Comparison of ENCODE assay signal across 23 cellular contexts in genomic region chr4:7654550-7655266, GRCh38.
DNase-seq lines count a peak whose midpoint lies in the region; ATAC-seq and TF ChIP-seq lines count a peak whose summit lies in the region.
"Had no signal": no experiment of that assay in that cellular context is flagged by ENCODE, and none has a peak within 500 bp of the region (broad histone marks: within the 10 kb centered on the region; RNA-seq: fewer than 3 reads in every experiment).

No MANE protein-coding gene starts in this region.

- no peak overlapping the region for H4K5ac ChIP-seq in IMR-90 (ENCODE audit: low read depth, low read length)

- no peaks in the 10 kb centered on the region for H3K9me3 ChIP-seq in BLaER1
- H3K9me3 ChIP-seq in IMR-90 (ENCODE audit: control insufficient read depth, insufficient read depth, low read length), result no peaks in the 10 kb centered on the region
- H3K9me3 ChIP-seq: esophagus muscularis mucosa, left lung, pancreas, SK-N-SH had no signal

- no peak overlapping the region for H3K4ac ChIP-seq in IMR-90 (ENCODE audit: low read depth, low read length)

- H3K36me3 ChIP-seq in BLaER1 (no peaks in the 10 kb centered on the region), IMR-90 (ENCODE audit: control insufficient read depth, insufficient read depth, low read length) (no peaks in the 10 kb centered on the region)
- H3K36me3 ChIP-seq: esophagus muscularis mucosa, left lung, pancreas had no signal

- H3K27ac Mint-ChIP-seq in nephron progenitor cell, result peak overlapping the region; percentile 77
- H3K27ac Mint-ChIP-seq: T-helper 2 cell treated with Interferon-gamma antibody and Interleukin-4, amounts not matched to agents 5 μg/mL and 100 μg/mL, for 36 hours had no signal

- dilution Hi-C loops in IMR-90 (cut with HindIII; ENCODE audit: low sequenced_read_pairs, unreplicated experiment), result no loop called here

- H3K4me3 ChIP-seq in BLaER1, result no peak overlapping the region
- no peak overlapping the region for H3K4me3 ChIP-seq in IMR-90 (ENCODE audit: insufficient read depth, low read depth, low read length)
- H3K4me3 ChIP-seq: esophagus muscularis mucosa, GM23248, pancreas had no signal

- H4K91ac ChIP-seq in IMR-90 (ENCODE audit: insufficient read depth, low read depth, low read length), result no peak overlapping the region

- no peaks in the 10 kb centered on the region for H3K27me3 ChIP-seq in BLaER1
- H3K27me3 ChIP-seq in IMR-90 (ENCODE audit: control insufficient read depth, insufficient read depth, low read length), result no peaks in the 10 kb centered on the region; the same call in 1 of the 2 replicates
- H3K27me3 ChIP-seq: esophagus muscularis mucosa, pancreas had no signal

- 89% methylated on average over 5 of the region's 17 CpGs; no CpG with 5 or more reads in 1 of the 2 experiments for WGBS in IMR-90 (ENCODE audit: extremely low coverage in 2 of 2, insufficient read length in 1 of 2), 2 experiments

- H3K23ac ChIP-seq in IMR-90 (ENCODE audit: low read depth, low read length), result no peak overlapping the region

- BruUV-seq in IMR-90 (replicated peaks; lab: Mats Ljungman, UMichigan), result no TSS peak

- H3K79me1 ChIP-seq in IMR-90 (ENCODE audit: low read depth in 1 of 2, low read length in 2 of 2), result no peaks in the 10 kb centered on the region

- no peak overlapping the region for H4K8ac ChIP-seq in IMR-90 (ENCODE audit: low read depth in 2 of 2, low read length in 2 of 2)

- H2BK120ac ChIP-seq in IMR-90 (ENCODE audit: low read depth, low read length), result no peak overlapping the region

- peaks cover 6% of the 10 kb centered on the region for H3K27me3 Mint-ChIP-seq in nephron progenitor cell (ENCODE audit: low read depth, poor library complexity)

- no peak for TF ChIP-seq POLR2A in IMR-90 (IDR thresholded peaks at IDR 0.05; ENCODE audit: low read depth, low read length)

- H3K4me2 ChIP-seq in BLaER1 (peak overlapping the region; percentile 99), IMR-90 (ENCODE audit: low read depth, low read length) (no peak overlapping the region)

- H3K27ac ChIP-seq in BLaER1 (peak overlapping the region; percentile 87; the same call in 1 of the 2 replicates), IMR-90 (ENCODE audit: insufficient read depth, low read length) (no peak overlapping the region)
- H3K27ac ChIP-seq: C4-2B, esophagus muscularis mucosa, GM23248, pancreas, WERI-Rb-1 had no signal

- intact Hi-C loops in IMR-90 (cut with micrococcal nuclease), result no loop called here

- no peak overlapping the region for H2BK20ac ChIP-seq in IMR-90 (ENCODE audit: low read depth, low read length)

- no peaks in the 10 kb centered on the region for H3K9me3 Mint-ChIP-seq in nephron progenitor cell

- H2AK5ac ChIP-seq in IMR-90 (ENCODE audit: low read depth, low read length), result peak overlapping the region; percentile 20; the same call in 1 of the 2 replicates

- POLR2A ChIA-PET in IMR-90 (lab: Charles Lee; ENCODE audit: unreplicated experiment), result no interaction called here

- no peak overlapping the region for H3K9ac ChIP-seq in BLaER1
- H3K9ac ChIP-seq in IMR-90 (ENCODE audit: low read depth, low read length), result no peak overlapping the region
- H3K9ac ChIP-seq: GM23248, SK-N-SH had no signal

- H3K4me1 Mint-ChIP-seq in nephron progenitor cell, result peaks cover 6% of the 10 kb centered on the region

- no peak for ATAC-seq in IMR-90 (ENCODE audit: low read depth)
- no peak for ATAC-seq in HG03139 (IDR thresholded peaks at IDR 0.05; ENCODE audit: unreplicated experiment)
- no peak for ATAC-seq in GM19324 (IDR thresholded peaks at IDR 0.05; ENCODE audit: low FRiP score, unreplicated experiment)

- TF ChIP-seq CTCF in IMR-90 (conservative IDR thresholded peaks at IDR 0.05; ENCODE audit: low read depth, low read length) (no peak), nephron progenitor cell (IDR thresholded peaks at IDR 0.05) (no peak)

- no peak overlapping the region for H2BK5ac ChIP-seq in IMR-90 (ENCODE audit: low read depth, low read length, poor library complexity, severe bottlenecking)

- H4K20me1 ChIP-seq in BLaER1 (no peaks in the 10 kb centered on the region), IMR-90 (ENCODE audit: insufficient read depth, low read length) (peaks cover 3% of the 10 kb centered on the region; the same call in 1 of the 2 replicates)

- no peak overlapping the region for H2AK9ac ChIP-seq in IMR-90 (replicated peaks; ENCODE audit: low read depth, low read length, poor library complexity)

- H3K14ac ChIP-seq in IMR-90 (replicated peaks; ENCODE audit: low read depth, low read length), result no peak overlapping the region

- no peak for TF ChIP-seq RAD21 in IMR-90 (IDR thresholded peaks at IDR 0.05; ENCODE audit: low read length)

- H3K56ac ChIP-seq in IMR-90 (ENCODE audit: extremely low read depth, insufficient read depth, low read length), result no peak overlapping the region

- CTCF ChIA-PET in IMR-90 (lab: Yijun Ruan, JAX), result no interaction called here

- H2BK15ac ChIP-seq in IMR-90 (ENCODE audit: low read depth, low read length), result no peak overlapping the region

- in situ Hi-C loops in IMR-90 (cut with MboI; ENCODE audit: low sequenced_read_pairs), result no loop called here

- peaks cover 8% of the 10 kb centered on the region for H3K9me1 ChIP-seq in IMR-90 (ENCODE audit: insufficient read depth, low read length)

- DNase-seq in IMR-90, result no peak
- peak; percentile 33 for DNase-seq in iPS DF 4.7 (ENCODE audit: extremely low read depth, low spot score)
- no peak for DNase-seq in nephron progenitor cell
- no peak for DNase-seq in activated naive CD4-positive, alpha-beta T cell treated with anti-CD3 and anti-CD28 coated beads, Interleukin-2, amount 50 U/mL, for 16 hours
- DNase-seq in HK-2 (ENCODE audit: unreplicated experiment), result no peak
- DNase-seq: activated CD4-positive, alpha-beta T cell treated with anti-CD3 and anti-CD28 coated beads, Interleukin-2, amount 50 U/mL, for 4 hours; activated gamma-delta T cell; activated T-cell treated with anti-CD3 and anti-CD28 coated beads for 4 hours; central memory CD4-positive, alpha-beta T cell; GM23248; NCI-H2107; NCI-H510A treated with DMSO at 0.1 percent for 48 hours; NK-92 treated with Interleukin-12 subunit alpha and Interleukin-12 subunit beta, amount 100 ng/mL, for 24 hours; pancreas had no signal

- H3K4me1 ChIP-seq in BLaER1 (peaks cover 70% of the 10 kb centered on the region), IMR-90 (ENCODE audit: control insufficient read depth, insufficient read depth, low read length) (peaks cover 11% of the 10 kb centered on the region)
- H3K4me1 ChIP-seq: pancreas had no signal

- H3K18ac ChIP-seq in IMR-90 (ENCODE audit: low read depth, low read length), result no peak overlapping the region

- peak overlapping the region; percentile 35 for H3K4me3 Mint-ChIP-seq in nephron progenitor cell
- H3K4me3 Mint-ChIP-seq: T-helper 2 cell treated with Interferon-gamma antibody and Interleukin-4, amounts not matched to agents 5 μg/mL and 100 μg/mL, for 36 hours had no signal

- H2AFZ ChIP-seq in IMR-90 (replicated peaks; ENCODE audit: low read length, poor library complexity), result peak overlapping the region; percentile 53
- H2AFZ ChIP-seq: GM23248 had no signal

- H3K36me3 Mint-ChIP-seq in nephron progenitor cell (ENCODE audit: low read depth), result no peaks in the 10 kb centered on the region

TF ChIP-seq in IMR-90, 13 proteins besides CTCF, POLR2A, EP300 and RAD21:
- TF ChIP-seq USF2 (IDR thresholded peaks at IDR 0.05; ENCODE audit: low read depth, low read length) (no peak), CEBPB (IDR thresholded peaks at IDR 0.05; ENCODE audit: low read depth, low read length) (no peak), FOS (IDR thresholded peaks at IDR 0.05; ENCODE audit: low read depth, low read length) (no peak), RCOR1 (IDR thresholded peaks at IDR 0.05; ENCODE audit: insufficient replicate concordance, low read length) (no peak), SMC3 (IDR thresholded peaks at IDR 0.05; ENCODE audit: low read depth, low read length) (no peak), MAZ (IDR thresholded peaks at IDR 0.05; ENCODE audit: borderline replicate concordance, low read depth, low read length) (no peak), MXI1 (IDR thresholded peaks at IDR 0.05; ENCODE audit: borderline replicate concordance, low read depth, low read length) (no peak)
